In genomic region chr20:63919130-63919529, GRCh38 we compare ENCODE assay signal across 32 cellular contexts. TPM values are rescaled to one million over a fixed set of nuclear protein-coding genes. Genes with fewer than 3 reads are reported as not detected.
"Had no signal": no experiment of that assay in that cellular context is flagged by ENCODE, and none has a peak within 500 bp of the region (broad histone marks: within the 10 kb centered on the region; RNA-seq: fewer than 3 reads in every experiment).

No MANE protein-coding gene starts in this region.

- H3K4me3 Mint-ChIP-seq: activated CD8-positive, alpha-beta T cell treated with anti-CD3 and anti-CD28 coated beads, Interleukin-2, amount 10 ng/mL, durations not matched to agents 7 days and 5 days; activated naive CD4-positive, alpha-beta T cell treated with anti-CD3 and anti-CD28 coated beads, Interleukin-2, amount 50 U/mL, for 24 hours; activated T-helper 1 cell treated with anti-CD3 and anti-CD28 coated beads, Interleukin-12 subunit alpha, Interleukin-12 subunit beta, Interleukin-2, Interleukin-4 antibody, amounts not matched to agents 30 ng/mL and 10 ng/mL and 1 ng/mL, durations not matched to agents 14 hours and 24 hours and 36 hours; brain; central memory CD8-positive, alpha-beta T cell had no signal

- H3K27me3 Mint-ChIP-seq: activated naive CD4-positive, alpha-beta T cell treated with anti-CD3 and anti-CD28 coated beads, Interleukin-2, amount 50 U/mL, for 24 hours; brain; central memory CD8-positive, alpha-beta T cell had no signal

- H3K4me3 ChIP-seq: SJSA1 had no signal

- ATAC-seq: activated CD4-positive, CD25-positive, alpha-beta regulatory T cell treated with anti-CD3 and anti-CD28 coated beads, Interleukin-2, amount 50 U/mL, for 24 hours; activated CD8-positive, alpha-beta T cell treated with anti-CD3 and anti-CD28 coated beads, Interleukin-2, amount 10 ng/mL, durations not matched to agents 7 days and 5 days; Panc1; SK-N-SH treated with all-trans-retinoic acid at 6 μM for 48 hours had no signal

- H3K9me3 Mint-ChIP-seq: activated naive CD4-positive, alpha-beta T cell treated with anti-CD3 and anti-CD28 coated beads, Interleukin-2, amount 50 U/mL, for 24 hours; central memory CD8-positive, alpha-beta T cell had no signal

- H3K27ac ChIP-seq: KMS-11, SJSA1 had no signal

- H3K9ac ChIP-seq: KMS-11 had no signal

- H3K27me3 ChIP-seq: SJSA1 had no signal

- H3K27ac Mint-ChIP-seq: activated CD8-positive, alpha-beta T cell treated with anti-CD3 and anti-CD28 coated beads, Interleukin-2, amount 10 ng/mL, durations not matched to agents 7 days and 5 days; activated naive CD4-positive, alpha-beta T cell treated with anti-CD3 and anti-CD28 coated beads, Interleukin-2, amount 50 U/mL, for 24 hours; activated T-helper 1 cell treated with anti-CD3 and anti-CD28 coated beads, Interleukin-12 subunit alpha, Interleukin-12 subunit beta, Interleukin-2, Interleukin-4 antibody, amounts not matched to agents 30 ng/mL and 10 ng/mL and 1 ng/mL, durations not matched to agents 14 hours and 24 hours and 36 hours had no signal

- FAIRE-seq: astrocyte had no signal

- H3K9me3 ChIP-seq: SJSA1 had no signal

- H3K4me2 ChIP-seq: KMS-11 had no signal

- DNase-seq: activated CD4-positive, alpha-beta T cell treated with anti-CD3 and anti-CD28 coated beads for 4 hours; activated CD4-positive, alpha-beta T cell treated with anti-CD3 and anti-CD28 coated beads, Interleukin-2, amount 50 U/mL, for 4 hours; activated CD8-positive, alpha-beta memory T cell treated with anti-CD3 and anti-CD28 coated beads, Interleukin-2, amount 50 U/mL, for 48 hours; activated CD8-positive, alpha-beta T cell treated with anti-CD3 and anti-CD28 coated beads, Interleukin-2, amount 10 ng/mL, durations not matched to agents 7 days and 5 days; activated effector memory CD4-positive, alpha-beta T cell treated with Interleukin-2 at 50 U/mL for 16 hours; activated naive CD4-positive, alpha-beta T cell; activated T-cell treated with anti-CD3 and anti-CD28 coated beads, Interleukin-2, amount 50 U/mL, for 1 hour; NCI-H1092; NCI-H1417; NCI-H1930; NCI-H2107; NCI-H2171 treated with DMSO at 0.1 percent for 48 hours; NCI-H345; NCI-H510A; NCI-H526 treated with DMSO at 0.1 percent for 48 hours; NCI-H82; OCI-M1; Right ventricle myocardium superior; RPMI8226; SW 1271 had no signal

RNA-seq across cellular contexts. Expression of gene ABHD16B, which starts 57.8 kb away (rescaled TPM):
- total RNA-seq: activated CD8-positive, alpha-beta T cell treated with anti-CD3 and anti-CD28 coated beads, Interleukin-2, amount 10 ng/mL, durations not matched to agents 7 days and 5 days; activated T-helper 1 cell treated with anti-CD3 and anti-CD28 coated beads, Interleukin-12 subunit alpha, Interleukin-12 subunit beta, Interleukin-2, Interleukin-4 antibody, amounts not matched to agents 30 ng/mL and 10 ng/mL and 1 ng/mL, durations not matched to agents 14 hours and 24 hours and 36 hours; astrocyte; MCF 10A; Right ventricle myocardium superior; SJSA1; T-helper 1 cell treated with Interleukin-12 subunit alpha and Interleukin-12 subunit beta and Interleukin-4 antibody, amounts not matched to agents 30 ng/mL and 1 ng/mL, for 36 hours had no signal
